In the genomic region with DNA sequence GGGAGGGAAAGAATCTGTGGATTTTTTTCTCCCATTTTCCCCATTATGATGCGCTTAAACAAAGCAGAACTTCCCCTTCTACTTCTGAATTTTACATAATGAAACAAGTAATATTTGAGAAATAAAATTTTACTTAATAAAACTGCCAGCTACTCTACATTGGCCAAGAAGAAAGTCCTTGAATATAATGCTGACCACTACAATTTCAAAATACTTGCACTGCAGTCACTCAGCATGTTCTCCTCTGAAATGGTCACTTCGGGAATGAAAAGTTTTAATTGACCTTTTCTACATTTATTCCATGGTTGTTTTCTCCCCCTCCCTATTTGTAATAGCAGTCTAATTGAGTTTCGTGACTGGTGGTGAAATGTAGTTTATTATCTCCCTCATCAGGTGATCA, we compare ENCODE assay signal across 23 cellular contexts. TPM values are rescaled to one million over a fixed set of nuclear protein-coding genes. Genes with fewer than 3 reads are reported as not detected.
"Had no signal": no experiment of that assay in that cellular context is flagged by ENCODE, and none has a peak within 500 bp of the region (broad histone marks: within the 10 kb centered on the region; RNA-seq: fewer than 3 reads in every experiment).

No MANE protein-coding gene starts in this region.

- H3K4me1 ChIP-seq: colonic mucosa, gastrocnemius medialis had no signal

- H3K4me3 ChIP-seq: colonic mucosa, gastrocnemius medialis, hepatocyte, smooth muscle cell, stomach, suprapubic skin, tibial artery had no signal

- H3K36me3 ChIP-seq: colonic mucosa, gastrocnemius medialis, stomach, suprapubic skin, tibial artery had no signal

- H3K27me3 ChIP-seq: colonic mucosa, gastrocnemius medialis, hepatocyte, stomach, suprapubic skin, tibial artery had no signal

- H3K27ac ChIP-seq: colonic mucosa, gastrocnemius medialis, hepatocyte, stomach, tibial artery had no signal

- DNase-seq: activated CD4-positive, alpha-beta memory T cell treated with anti-CD3 and anti-CD28 coated beads, Interleukin-2, amount 10 ng/mL, durations not matched to agents 7 days and 5 days; activated CD4-positive, alpha-beta T cell treated with anti-CD3 and anti-CD28 coated beads for 1 hour; activated CD4-positive, alpha-beta T cell treated with anti-CD3 and anti-CD28 coated beads, Interleukin-2, amount 10 ng/mL, durations not matched to agents 7 days and 5 days; activated CD8-positive, alpha-beta memory T cell treated with anti-CD3 and anti-CD28 coated beads, Interleukin-2, amount 50 U/mL, for 48 hours; activated naive CD8-positive, alpha-beta T cell treated with anti-CD3 and anti-CD28 coated beads, Interleukin-2, amount 50 U/mL, for 24 hours; activated T-cell treated with anti-CD3 and anti-CD28 coated beads, Interleukin-2, amount 50 U/mL, for 24 hours; cerebellar nuclear complex; colonic mucosa; effector memory CD4-positive, alpha-beta T cell; erythroblast; gastrocnemius medialis; naive B cell; stimulated activated CD4-positive, alpha-beta T cell treated with anti-CD3 and anti-CD28 coated beads, Interleukin-1b, Interleukin-23, amount 100 ng/mL, for 48 hours; stimulated activated CD4-positive, alpha-beta T cell treated with anti-CD3 and anti-CD28 coated beads, Interleukin-4, amount 100 ng/mL, for 4 hours; stimulated activated CD8-positive, alpha-beta memory T cell treated with anti-CD3 and anti-CD28 coated beads, Interleukin-4, amount 100 ng/mL, for 48 hours; stomach; T-helper 2 cell; tibial artery had no signal

- H2AFZ ChIP-seq: hepatocyte had no signal

- FAIRE-seq: bronchial epithelial cell had no signal

- ATAC-seq: activated naive CD8-positive, alpha-beta T cell treated with anti-CD3 and anti-CD28 coated beads, Interleukin-2, amount 50 U/mL, for 24 hours; gastrocnemius medialis; stimulated activated memory B cell treated with anti-CD40 and anti-IgM and Interleukin-4, amounts not matched to agents 10 μg/mL and 1 μg/mL and 100 μg/mL, for 72 hours had no signal

- H3K4me2 ChIP-seq: hepatocyte, smooth muscle cell had no signal

- H3K9me3 ChIP-seq: colonic mucosa, gastrocnemius medialis, stomach, suprapubic skin, tibial artery had no signal

RNA-seq across cellular contexts. Expression of gene GLI3, which starts 23.9 kb away (rescaled TPM):
- total RNA-seq: activated CD4-positive, alpha-beta memory T cell treated with anti-CD3 and anti-CD28 coated beads, Interleukin-2, amount 10 ng/mL, durations not matched to agents 7 days and 5 days had no signal
